Comparison of ENCODE assay signal across 8 cellular contexts in genomic region chr6:132084811-132085509, GRCh38.
DNase-seq lines count a peak whose midpoint lies in the region; ATAC-seq and TF ChIP-seq lines count a peak whose summit lies in the region.

No MANE protein-coding gene starts in this region.

- peak; percentile 82 for DNase-seq in Daoy (ENCODE audit: low read depth)
- peak; percentile 94 for DNase-seq in HCEC 1CT
- DNase-seq in kidney tubule cell (ENCODE audit: low spot score): peak; percentile 98
- no peak for DNase-seq in cerebellum (ENCODE audit: low spot score)
- DNase-seq in nucleus accumbens (lab: John Stamatoyannopoulos, UW): no peak
- no peak for DNase-seq in NCI-H1417 treated with DMSO at 0.1 percent for 48 hours (lab: John Stamatoyannopoulos, UW)
- no peak for DNase-seq in iPS-NIHi7 (ENCODE audit: extremely low spot score)

- ATAC-seq in SK-N-SH treated with all-trans-retinoic acid at 6 μM for 48 hours: peak; percentile 92

TF ChIP-seq in SK-N-SH treated with all-trans-retinoic acid at 6 μM for 48 hours, 23 proteins besides CTCF, POLR2A, EP300 and RAD21:
- TF ChIP-seq ZC3H10 (CRISPR knock-in tag; IDR thresholded peaks at IDR 0.05): no peak
- no peak for TF ChIP-seq BACH2 (CRISPR knock-in tag; IDR thresholded peaks at IDR 0.05; ENCODE audit: borderline replicate concordance)
- TF ChIP-seq ISL1 (CRISPR knock-in tag; IDR thresholded peaks at IDR 0.05): peak; percentile 80; the same call in 1 of the 2 replicates
- no peak for TF ChIP-seq ZNF70 (CRISPR knock-in tag; IDR thresholded peaks at IDR 0.05)
- no peak for TF ChIP-seq PPARA (CRISPR knock-in tag; IDR thresholded peaks at IDR 0.05; ENCODE audit: borderline replicate concordance)
- TF ChIP-seq SNAI2 (CRISPR knock-in tag; IDR thresholded peaks at IDR 0.05): no peak
- TF ChIP-seq TOX (CRISPR knock-in tag; IDR thresholded peaks at IDR 0.05; ENCODE audit: borderline replicate concordance): no peak; the same call in 1 of the 2 replicates

Comparison
In these comparisons a context has a peak if more than half of its experiments do, and no peak if none do; other contexts are left out.
1. DNase-seq: peak in Daoy (single experiment), HCEC 1CT (single experiment) and kidney tubule cell (single experiment); none in cerebellum (single experiment), nucleus accumbens (0 of 56), NCI-H1417 treated with DMSO at 0.1 percent for 48 hours (single experiment) and iPS-NIHi7 (single experiment).